ENCODE assay signal across 4 cellular contexts in the genomic region with DNA sequence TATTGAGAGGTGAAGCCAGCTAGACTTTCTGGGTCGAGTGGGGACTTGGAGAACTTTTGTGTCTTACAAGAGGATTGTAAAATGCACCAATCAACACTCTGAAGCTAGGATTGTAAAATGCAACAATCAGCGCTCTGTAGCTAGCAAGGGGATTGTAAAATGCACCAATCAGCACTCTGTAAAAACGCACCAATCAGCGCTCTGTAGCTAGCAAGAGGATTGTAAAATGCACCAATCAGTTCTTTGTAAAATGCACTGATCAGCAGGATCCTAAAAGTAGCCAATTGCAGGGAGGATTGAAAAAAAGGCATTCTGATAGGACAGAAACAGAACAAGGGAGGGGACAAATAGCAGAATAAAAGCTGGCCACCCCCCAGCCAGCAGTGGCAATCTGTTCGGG.
A peak's percentile ranks its signal among the peaks of the same experiment; 100 is the strongest.
TF ChIP-seq lines count a peak whose summit lies in the region.

No MANE protein-coding gene starts in this region.

TF ChIP-seq in A549, 52 proteins besides CTCF, POLR2A, EP300 and RAD21:
- peak; percentile 76 for TF ChIP-seq MAFK (IDR thresholded peaks at IDR 0.05; ENCODE audit: partially characterized antibody)

TF ChIP-seq in K562, 482 proteins besides CTCF, POLR2A, EP300 and RAD21:
- TF ChIP-seq RBM25 (IDR thresholded peaks at IDR 0.05; ENCODE audit: low read depth, low read length, severe bottlenecking) = peak; percentile 23
- TF ChIP-seq ASH1L (IDR thresholded peaks at IDR 0.05; ENCODE audit: borderline replicate concordance, low read depth, partially characterized antibody) = peak; percentile 56
- peak; percentile 62 for TF ChIP-seq ZNF316 (IDR thresholded peaks at IDR 0.05)
- TF ChIP-seq CC2D1A (IDR thresholded peaks at IDR 0.05) = peak; percentile 38; the same call in 1 of the 2 replicates

TF ChIP-seq in H1, 55 proteins besides CTCF, POLR2A, EP300 and RAD21:
- TF ChIP-seq SP1 (IDR thresholded peaks at IDR 0.05; ENCODE audit: low read depth, low read length) = 0 out of 2 replicates have a peak, but pooled peaks have one; percentile 19

TF ChIP-seq in HepG2, 621 proteins besides CTCF, POLR2A, EP300 and RAD21:
- TF ChIP-seq MAFK (conservative IDR thresholded peaks at IDR 0.05 in 1 of 2, IDR thresholded peaks at IDR 0.05 in 1 of 2; ENCODE audit: low read length in 2 of 2) = peak; percentile 20 to 58; a peak in 2 of 4 replicates
- TF ChIP-seq NFYC (CRISPR knock-in tag; IDR thresholded peaks at IDR 0.05) = peak; percentile 42
- peak; percentile 38; the same call in 1 of the 2 replicates for TF ChIP-seq MAFF (IDR thresholded peaks at IDR 0.05; ENCODE audit: low read depth, low read length)
TF ChIP-seq in HepG2: peak in this region for 3; not testable (repeated sequence) for 618.
